ENCODE assay signal across 9 cellular contexts in the genomic region with DNA sequence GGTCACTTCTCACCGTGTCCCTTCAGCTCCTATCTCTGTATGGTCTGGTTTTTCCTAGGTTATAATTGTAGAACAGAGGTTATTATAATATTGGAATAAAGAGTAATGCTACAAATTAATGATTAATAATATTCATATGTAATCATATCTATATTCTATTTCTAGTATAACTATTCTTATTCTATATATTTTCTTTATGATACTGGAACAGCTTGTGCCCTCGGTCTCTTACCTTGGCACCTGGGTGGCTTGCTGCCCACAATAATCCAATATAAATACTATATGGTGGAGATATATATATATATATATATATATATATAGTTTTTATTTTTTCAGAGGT. TPM values are rescaled to one million over a fixed set of nuclear protein-coding genes. Genes with fewer than 3 reads are reported as not detected.
DNase-seq lines count a peak whose midpoint lies in the region; ATAC-seq, FAIRE-seq and TF ChIP-seq lines count a peak whose summit lies in the region.
"Not testable (repeated sequence)": the region's sequence is repeated elsewhere in the genome, so short reads cannot be mapped to it uniquely, and the experiment has no call there.
"Had no signal": no experiment of that assay in that cellular context is flagged by ENCODE, and none has a peak within 500 bp of the region (broad histone marks: within the 10 kb centered on the region; RNA-seq: fewer than 3 reads in every experiment).

No MANE protein-coding gene starts in this region.

- not testable (repeated sequence) for TF ChIP-seq CTCF in BE2C (IDR thresholded peaks at IDR 0.05; ENCODE audit: low read depth, low read length); GM12864 (IDR thresholded peaks at IDR 0.05; ENCODE audit: low read depth, low read length, missing control alignments); GM12878 (IDR thresholded peaks at IDR 0.05 in 2 of 3, conservative IDR thresholded peaks at IDR 0.05 in 1 of 3; ENCODE audit: control insufficient read depth in 2 of 3, extremely low read depth in 1 of 3, insufficient read depth in 1 of 3, low read depth in 3 of 3, low read length in 3 of 3); thoracic aorta (IDR thresholded peaks at IDR 0.05)
- TF ChIP-seq CTCF in PC-3 (conservative IDR thresholded peaks at IDR 0.05; ENCODE audit: low read depth, low read length) (0 out of 2 replicates have a peak, but pooled peaks have one; percentile 1), WTC11 (IDR thresholded peaks at IDR 0.05) (peak; percentile 4; the same call in 1 of the 2 replicates), endothelial cell (IDR thresholded peaks at IDR 0.05; ENCODE audit: unreplicated experiment) (peak; percentile 1)

- H3K27ac Mint-ChIP-seq in WTC11; endothelial cell (ENCODE audit: unreplicated experiment); naive thymus-derived CD4-positive, alpha-beta T cell: not testable (repeated sequence)

- H3K9me3 ChIP-seq in BE2C; PC-3 (ENCODE audit: low read length); GM12878 (replicated peaks; ENCODE audit: control insufficient read depth, insufficient read depth, low read length); naive thymus-derived CD4-positive, alpha-beta T cell (ENCODE audit: control insufficient read depth in 2 of 3, low read length in 3 of 3); thoracic aorta: not testable (repeated sequence)

- not testable (repeated sequence) for H3K9me2 ChIP-seq in PC-3 (replicated peaks; ENCODE audit: low read length)

- H3K4me1 ChIP-seq in BE2C (peaks cover 11% of the 10 kb centered on the region), thoracic aorta (ENCODE audit: control insufficient read depth in 1 of 2, low read depth in 2 of 2) (peaks cover 6 to 31% of the 10 kb centered on the region in 2 donors)
- not testable (repeated sequence) for H3K4me1 ChIP-seq in PC-3 (ENCODE audit: insufficient read depth, low read length); GM12878 (ENCODE audit: control insufficient read depth, insufficient read depth, low read length); naive thymus-derived CD4-positive, alpha-beta T cell (ENCODE audit: control insufficient read depth in 2 of 2, insufficient read depth in 2 of 2, low read length in 2 of 2)

- not testable (repeated sequence) for H3K4me1 Mint-ChIP-seq in WTC11; endothelial cell (ENCODE audit: unreplicated experiment)
- H3K4me1 Mint-ChIP-seq in naive thymus-derived CD4-positive, alpha-beta T cell, result peaks cover 0 to 14% (median 6%) of the 10 kb centered on the region in 7 donors

- H3K4me2 ChIP-seq in PC-3 (ENCODE audit: low read length) (peak overlapping the region; percentile 83; the same call in 1 of the 2 replicates), GM12878 (ENCODE audit: control insufficient read depth, insufficient read depth) (0 out of 2 replicates have a peak overlapping the region, but pooled peaks have one; percentile 6)

- TF ChIP-seq EP300 in GM12878 (IDR thresholded peaks at IDR 0.05; ENCODE audit: borderline replicate concordance in 1 of 2, control insufficient read depth in 1 of 2, low read depth in 2 of 2, low read length in 2 of 2), result not testable (repeated sequence)

- not testable (repeated sequence) for H3K36me3 Mint-ChIP-seq in WTC11; endothelial cell (ENCODE audit: low read depth, unreplicated experiment); naive thymus-derived CD4-positive, alpha-beta T cell

- H3K4me3 ChIP-seq in BE2C (ENCODE audit: low read depth, low read length) (peak overlapping the region; percentile 85), GM12864 (ENCODE audit: low read depth, low read length) (peak overlapping the region; percentile 26; the same call in 1 of the 2 replicates), PC-3 (ENCODE audit: low read length) (peak overlapping the region; percentile 79; the same call in 1 of the 2 replicates), thoracic aorta (peak overlapping the region; percentile 73)
- not testable (repeated sequence) for H3K4me3 ChIP-seq in GM12878; naive thymus-derived CD4-positive, alpha-beta T cell (ENCODE audit: low read length)

- H2AFZ ChIP-seq in PC-3 (ENCODE audit: low read length); GM12878 (ENCODE audit: control insufficient read depth, low read depth, low read length): not testable (repeated sequence)

- not testable (repeated sequence) for H3K79me2 ChIP-seq in PC-3 (ENCODE audit: low read length); GM12878 (ENCODE audit: control insufficient read depth, insufficient read depth, low read length)

- WGBS in GM12878 (ENCODE audit: insufficient coverage, insufficient replicate concordance, low lambda C conversion rate, missing lambda C conversion rate), result 33% methylated on average over 2 of the region's 2 CpGs

- not testable (repeated sequence) for H3K4me3 Mint-ChIP-seq in WTC11; endothelial cell (ENCODE audit: unreplicated experiment)
- H3K4me3 Mint-ChIP-seq in naive thymus-derived CD4-positive, alpha-beta T cell, result peak overlapping the region in 7 of 10 donors; percentile 44 to 80 (median 79)

- DNase-seq in BE2C; GM12864 (ENCODE audit: low read depth); PC-3; WTC11 (ENCODE audit: low spot score); GM12878 (ENCODE audit: low read depth, low spot score); endothelial cell (ENCODE audit: low spot score); naive thymus-derived CD4-positive, alpha-beta T cell; thoracic aorta (ENCODE audit: low spot score): not testable (repeated sequence)

- H3K36me3 ChIP-seq in BE2C; PC-3 (ENCODE audit: low read depth, low read length); GM12878 (ENCODE audit: control insufficient read depth in 2 of 2, insufficient read depth in 2 of 2, low read length in 1 of 2); naive thymus-derived CD4-positive, alpha-beta T cell (ENCODE audit: control insufficient read depth in 2 of 3, insufficient read depth in 3 of 3, low read length in 3 of 3); thoracic aorta: not testable (repeated sequence)

- TF ChIP-seq RAD21 in GM12878 (IDR thresholded peaks at IDR 0.05; ENCODE audit: insufficient read depth, low read depth, low read length), result not testable (repeated sequence)

- POLR2A ChIA-PET in PC-3 (lab: Charles Lee; ENCODE audit: unreplicated experiment); WTC11 (lab: Charles Lee); GM12878 (lab: Charles Lee); naive thymus-derived CD4-positive, alpha-beta T cell (lab: Charles Lee): not testable (repeated sequence)

- H3K9ac ChIP-seq in PC-3 (ENCODE audit: low read length); GM12878 (ENCODE audit: control insufficient read depth, insufficient read depth, low read length): not testable (repeated sequence)

- not testable (repeated sequence) for H3F3A ChIP-seq in PC-3 (ENCODE audit: low read length, unreplicated experiment)

- SMC1A ChIA-PET in GM12878 (lab: Charles Lee; ENCODE audit: uncharacterized antibody, unreplicated experiment), result interaction anchor here (0.7 to 1.5 kb wide), 3 partner anchors 10 to 503 kb away, joined by 3 to 5 read pairs (median 3); no protein-coding TSS in a partner anchor

- H3K27me3 Mint-ChIP-seq in WTC11 (ENCODE audit: low read depth), result peaks cover 19% of the 10 kb centered on the region
- H3K27me3 Mint-ChIP-seq in endothelial cell (ENCODE audit: unreplicated experiment), result not testable (repeated sequence)
- H3K27me3 Mint-ChIP-seq in naive thymus-derived CD4-positive, alpha-beta T cell, result peaks cover 8 to 26% (median 15%) of the 10 kb centered on the region in 5 donors

- TF ChIP-seq POLR2A in GM12878 (IDR thresholded peaks at IDR 0.05; ENCODE audit: low read depth, low read length), result not testable (repeated sequence)

- H4K20me1 ChIP-seq in PC-3 (ENCODE audit: low read length); GM12878 (ENCODE audit: control insufficient read depth, insufficient read depth): not testable (repeated sequence)

- H3K27ac ChIP-seq in PC-3 (ENCODE audit: low read length); naive thymus-derived CD4-positive, alpha-beta T cell (ENCODE audit: low read depth, low read length); thoracic aorta: not testable (repeated sequence)
- H3K27ac ChIP-seq in GM12878 (ENCODE audit: control insufficient read depth, insufficient read depth), result 0 out of 2 replicates have a peak overlapping the region, but pooled peaks have one; percentile 53

- peaks cover 10% of the 10 kb centered on the region for H3K9me3 Mint-ChIP-seq in WTC11
- not testable (repeated sequence) for H3K9me3 Mint-ChIP-seq in endothelial cell (ENCODE audit: unreplicated experiment); naive thymus-derived CD4-positive, alpha-beta T cell

- intact Hi-C loops in PC-3 (cut with micrococcal nuclease) (loop anchor here (1.0 to 10.0 kb wide), 6 partner anchors 164 to 988 kb away; no protein-coding TSS in a partner anchor), GM12878 (cut with micrococcal nuclease; ENCODE audit: unreplicated experiment) (loop anchor here (1.0 kb wide), 1 partner anchor 987 kb away; no protein-coding TSS in a partner anchor)
- intact Hi-C loops in naive thymus-derived CD4-positive, alpha-beta T cell (cut with micrococcal nuclease), result loop anchor here in 1 of 2 donors (1.0 to 10.0 kb wide), 4 partner anchors 70 to 1470 kb away; a partner anchor contains a TSS

- in situ Hi-C loops in GM12878 (cut with MboI), result loop anchor here (10.0 to 25.0 kb wide), 3 partner anchors 984 to 1471 kb away; a partner anchor contains a TSS

- not testable (repeated sequence) for BruUV-seq in PC-3 (replicated peaks; lab: Mats Ljungman, UMichigan); GM12878 (replicated peaks; lab: Mats Ljungman, UMichigan)

- FAIRE-seq in GM12878 (lab: Jason Lieb, UNC), result not testable (repeated sequence)

- CTCF ChIA-PET in PC-3 (lab: Charles Lee), result interaction anchor here (0.6 to 1.2 kb wide), 2 partner anchors 260 to 402 kb away, joined by 4 to 7 read pairs; no protein-coding TSS in a partner anchor
- CTCF ChIA-PET in WTC11 (lab: Charles Lee), result interaction anchor here (0.6 to 1.0 kb wide), 4 partner anchors 11 to 220 kb away, joined by 3 to 5 read pairs (median 4); no protein-coding TSS in a partner anchor
- CTCF ChIA-PET in GM12878 (lab: Yijun Ruan, JAX), result interaction anchor here (0.7 to 2.4 kb wide), 7 partner anchors 12 to 1002 kb away, joined by 3 to 7 read pairs (median 3); no protein-coding TSS in a partner anchor
- CTCF ChIA-PET in naive thymus-derived CD4-positive, alpha-beta T cell (lab: Charles Lee), result not testable (repeated sequence)

- RAD21 ChIA-PET in GM12878 (lab: Charles Lee; ENCODE audit: unreplicated experiment), result not testable (repeated sequence)

- not testable (repeated sequence) for H3K27me3 ChIP-seq in BE2C; PC-3 (ENCODE audit: low read length); GM12878 (replicated peaks in 1 of 2; ENCODE audit: control insufficient read depth in 2 of 2, insufficient read depth in 2 of 2, low read length in 1 of 2); naive thymus-derived CD4-positive, alpha-beta T cell (ENCODE audit: control insufficient read depth in 2 of 2, insufficient read depth in 2 of 2, low read length in 2 of 2); thoracic aorta (replicated peaks; ENCODE audit: insufficient read depth)

- ATAC-seq in PC-3; WTC11; GM12878; naive thymus-derived CD4-positive, alpha-beta T cell; thoracic aorta (ENCODE audit: insufficient number of reproducible peaks, low FRiP score, low read depth): not testable (repeated sequence)

RNA-seq across cellular contexts. Expression of a gene that starts 5.6 kb away (rescaled TPM):
- polyA plus RNA-seq in BE2C (2012; ENCODE audit: insufficient read depth, insufficient read length, low read depth), result 1.6 TPM
- 2.4 and 3.6 TPM in 2 replicates for total RNA-seq in PC-3 (2014; rRNA removed)
- 0.23 to 0.53 TPM (median 0.42 TPM) in 3 replicates for total RNA-seq in WTC11 (2021)
- total RNA-seq in GM12878 (2013; cell fraction: nucleolus; rRNA removed), result not detected in 2 replicates
- not detected in 2 replicates for total RNA-seq in GM12878 (2014; rRNA removed)
- not detected in 2 replicates for total RNA-seq in GM12878 (2014; rRNA removed; fragmentation: Illumina TruSeq; extraction: Trizol)
- not detected in 2 replicates for total RNA-seq in GM12878 (2021)
- not detected for polyA plus RNA-seq in GM12878 (2011; ENCODE audit: low read depth)
- not detected in 2 replicates for polyA plus RNA-seq in GM12878 (2011; rRNA removed)
- not detected in 2 replicates for polyA plus RNA-seq in GM12878 (2011; cell fraction: cytosol; rRNA removed)
- polyA plus RNA-seq in GM12878 (2011; cell fraction: nucleus; rRNA removed), result not detected in 2 replicates
- polyA plus RNA-seq in GM12878 (2012), result not detected in 2 replicates
- not detected in 2 replicates for polyA plus RNA-seq in GM12878 (2014; fragmentation: Illumina TruSeq; extraction: Trizol)
- polyA plus RNA-seq in GM12878 (2014; fragmentation: Nextera tagmentation; extraction: Ambion mirVana), result not detected
- polyA plus RNA-seq in GM12878 (2014; rRNA removed), result not detected in 2 replicates
- not detected for polyA plus RNA-seq in GM12878 (2016; fragmentation: Nextera tagmentation; extraction: Ambion mirVana)
- not detected in 2 replicates for polyA minus RNA-seq in GM12878 (2011; rRNA and poly(A)+ RNA removed)
- polyA minus RNA-seq in GM12878 (2011; cell fraction: cytosol; rRNA and poly(A)+ RNA removed), result not detected in 2 replicates
- not detected in 2 replicates for polyA minus RNA-seq in GM12878 (2011; cell fraction: nucleus; rRNA and poly(A)+ RNA removed)
- not detected for total RNA-seq in endothelial cell (ENCODE audit: unreplicated experiment)
- not detected for total RNA-seq in naive thymus-derived CD4-positive, alpha-beta T cell
- polyA plus RNA-seq in naive thymus-derived CD4-positive, alpha-beta T cell, result not detected
- total RNA-seq in thoracic aorta, result 10 to 100 TPM; 19.8 to 25.5 TPM
- total RNA-seq: activated CD4-positive, alpha-beta T cell treated with anti-CD3 and anti-CD28 coated beads, Interleukin-2, amount 10 ng/mL, durations not matched to agents 7 days and 5 days had no signal
